ENCODE assay signal across 8 cellular contexts in the genomic region with DNA sequence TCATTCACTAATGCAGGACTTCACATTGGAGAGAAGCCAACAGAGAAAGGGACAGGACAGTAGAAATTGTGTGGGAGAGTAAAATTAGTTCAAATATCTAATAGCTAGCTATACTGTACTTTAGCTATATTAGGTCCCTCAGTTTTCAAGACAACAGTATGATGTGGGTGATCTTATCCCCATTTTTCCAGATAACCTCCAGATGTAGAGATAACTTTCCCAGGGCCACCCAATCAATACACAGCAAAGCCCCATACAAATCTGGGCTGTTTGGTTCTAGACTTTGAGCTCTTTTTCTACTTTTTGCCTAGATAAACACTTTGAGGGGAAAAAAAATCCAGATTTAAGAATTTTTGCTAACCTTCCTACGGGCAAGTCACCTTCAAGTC. TPM values are rescaled to one million over a fixed set of nuclear protein-coding genes. Genes with fewer than 3 reads are reported as not detected.
A peak's percentile ranks its signal among the peaks of the same experiment; 100 is the strongest.
DNase-seq lines count a peak whose midpoint lies in the region; ATAC-seq and TF ChIP-seq lines count a peak whose summit lies in the region.

No MANE protein-coding gene starts in this region.

- peak overlapping the region; percentile 99 for H3K4me3 ChIP-seq in CD8-positive, alpha-beta memory T cell (ENCODE audit: low read length)
- H3K4me3 ChIP-seq in OCI-LY1 (ENCODE audit: low read depth, low read length, poor library complexity, severe bottlenecking) (peak overlapping the region; percentile 83), ovary (peak overlapping the region; percentile 74)

- H3F3A ChIP-seq in OCI-LY1 (ENCODE audit: insufficient read depth, low read length): no peaks in the 10 kb centered on the region

- peaks cover 9 to 17% (median 13%) of the 10 kb centered on the region in 5 donors for H3K9me3 Mint-ChIP-seq in CD8-positive, alpha-beta memory T cell
- H3K9me3 Mint-ChIP-seq in endothelial cell (ENCODE audit: unreplicated experiment): no peaks in the 10 kb centered on the region

- TF ChIP-seq CTCF in OCI-LY1 (IDR thresholded peaks at IDR 0.05; ENCODE audit: low read length) (no peak), endothelial cell (IDR thresholded peaks at IDR 0.05; ENCODE audit: unreplicated experiment) (no peak), ovary (IDR thresholded peaks at IDR 0.05) (no peak)

- H3K27ac ChIP-seq in CD8-positive, alpha-beta memory T cell (ENCODE audit: low read depth, low read length): peak overlapping the region; percentile 81
- H3K27ac ChIP-seq in OCI-LY1 (ENCODE audit: low read depth, low read length, poor library complexity, severe bottlenecking) (no peak overlapping the region), ovary (no peak overlapping the region)

- H3K36me3 ChIP-seq in CD8-positive, alpha-beta memory T cell (ENCODE audit: insufficient read depth, low read length): no peaks in the 10 kb centered on the region
- peaks cover 4% of the 10 kb centered on the region; the same call in 1 of the 2 replicates for H3K36me3 ChIP-seq in OCI-LY1 (ENCODE audit: insufficient read depth, low read length)
- H3K36me3 ChIP-seq in ovary: no peaks in the 10 kb centered on the region

- WGBS in ovary, 3 donors: 17 to 35% (median 22%) methylated on average over 1 of the region's 1 CpG

- H3K27ac Mint-ChIP-seq in CD8-positive, alpha-beta memory T cell: peak overlapping the region; percentile 90 to 99 (median 97)
- H3K27ac Mint-ChIP-seq in endothelial cell (ENCODE audit: unreplicated experiment): peak overlapping the region; percentile 90

- no peak for TF ChIP-seq POLR2A in ovary (IDR thresholded peaks at IDR 0.05)

- intact Hi-C loops in ovary (cut with DNase I): no loop called here
- intact Hi-C loops in sciatic nerve (cut with DNase I): no loop called here

- H3K4me1 Mint-ChIP-seq in CD8-positive, alpha-beta memory T cell: peaks cover 16 to 24% (median 23%) of the 10 kb centered on the region in 3 donors
- peaks cover 3% of the 10 kb centered on the region for H3K4me1 Mint-ChIP-seq in endothelial cell (ENCODE audit: unreplicated experiment)

- peaks cover 0 to 14% (median 3%) of the 10 kb centered on the region in 3 donors for H3K36me3 Mint-ChIP-seq in CD8-positive, alpha-beta memory T cell
- H3K36me3 Mint-ChIP-seq in endothelial cell (ENCODE audit: low read depth, unreplicated experiment): peaks cover 4% of the 10 kb centered on the region

- POLR2A ChIA-PET in CD8-positive, alpha-beta memory T cell (lab: Charles Lee): interaction anchor here (0.9 to 1.0 kb wide), 2 partner anchors 57 kb away, joined by 3 to 4 read pairs; no protein-coding TSS in a partner anchor

- peak overlapping the region; percentile 86 for H3K4me2 ChIP-seq in OCI-LY1 (ENCODE audit: low read length)

- no peaks in the 10 kb centered on the region for H3K9me2 ChIP-seq in OCI-LY1 (ENCODE audit: low read depth, low read length)

- H3K9ac ChIP-seq in OCI-LY1 (ENCODE audit: low read length): peak overlapping the region; percentile 77

- no peaks in the 10 kb centered on the region for H4K20me1 ChIP-seq in OCI-LY1 (ENCODE audit: insufficient read depth, low read length)

- DNase-seq in CD8-positive, alpha-beta memory T cell: no peak
- DNase-seq in endothelial cell (ENCODE audit: low spot score): no peak
- no peak for DNase-seq in ovary
- no peak for DNase-seq in sciatic nerve (ENCODE audit: low spot score)
- DNase-seq in RKO (ENCODE audit: low spot score): no peak
- DNase-seq in superior temporal gyrus (ENCODE audit: extremely low spot score): no peak
- no peak for DNase-seq in G401 (ENCODE audit: low spot score)

- H3K27me3 ChIP-seq in CD8-positive, alpha-beta memory T cell (ENCODE audit: insufficient read depth, low read length, poor library complexity, severe bottlenecking): no peaks in the 10 kb centered on the region
- H3K27me3 ChIP-seq in OCI-LY1 (ENCODE audit: insufficient read depth, low read length): no peaks in the 10 kb centered on the region
- no peaks in the 10 kb centered on the region for H3K27me3 ChIP-seq in ovary

- no peak for TF ChIP-seq EP300 in ovary (IDR thresholded peaks at IDR 0.05)

- ATAC-seq in sciatic nerve: no peak

- H3K79me2 ChIP-seq in OCI-LY1 (ENCODE audit: insufficient read depth, low read length): no peaks in the 10 kb centered on the region

- H3K9me3 ChIP-seq in CD8-positive, alpha-beta memory T cell (ENCODE audit: low read length): peaks cover 5% of the 10 kb centered on the region
- peaks cover 1% of the 10 kb centered on the region; the same call in 1 of the 2 replicates for H3K9me3 ChIP-seq in OCI-LY1 (ENCODE audit: low read length)
- no peaks in the 10 kb centered on the region for H3K9me3 ChIP-seq in ovary

- H2AFZ ChIP-seq in OCI-LY1 (ENCODE audit: low read length): peak overlapping the region; percentile 96

- peaks cover 12% of the 10 kb centered on the region for H3K4me1 ChIP-seq in CD8-positive, alpha-beta memory T cell (ENCODE audit: insufficient read depth, low read length)
- H3K4me1 ChIP-seq in OCI-LY1 (ENCODE audit: insufficient read depth, low read length, severe bottlenecking) (peaks cover 14% of the 10 kb centered on the region), ovary (ENCODE audit: insufficient read depth) (peaks cover 4% of the 10 kb centered on the region)

- CTCF ChIA-PET in CD8-positive, alpha-beta memory T cell (lab: Charles Lee): interaction anchor here (0.6 kb wide), 1 partner anchor 24 kb away, joined by 3 read pairs; no protein-coding TSS in a partner anchor

- in situ Hi-C loops in G401 (cut with HindIII; ENCODE audit: low sequenced_read_pairs): no loop called here

- no peaks in the 10 kb centered on the region for H3K27me3 Mint-ChIP-seq in CD8-positive, alpha-beta memory T cell
- no peaks in the 10 kb centered on the region for H3K27me3 Mint-ChIP-seq in endothelial cell (ENCODE audit: unreplicated experiment)

- H3K4me3 Mint-ChIP-seq in CD8-positive, alpha-beta memory T cell: peak overlapping the region; percentile 90 to 97 (median 94)
- H3K4me3 Mint-ChIP-seq in endothelial cell (ENCODE audit: unreplicated experiment): peak overlapping the region; percentile 96

RNA-seq across cellular contexts. Expression of a gene that starts 0.5 kb away (rescaled TPM):
- total RNA-seq in CD8-positive, alpha-beta memory T cell: 1 to 10 TPM; 3.7 to 4.9 TPM
- 0.82 TPM for polyA plus RNA-seq in CD8-positive, alpha-beta memory T cell
- total RNA-seq in endothelial cell (ENCODE audit: unreplicated experiment) (29.0 TPM), ovary (10 to 100 TPM; 27.6 to 34.6 (median 29.9) TPM), sciatic nerve (29.1 TPM)
- 10 to 100 TPM; 17.9 to 27.3 TPM for polyA plus RNA-seq in ovary
- total RNA-seq in G401 (2014; rRNA removed; shearing (Covaris generic)): 20.1 and 22.8 TPM in 2 replicates

RNA-seq across cellular contexts. Expression of a gene that starts 56.3 kb away (rescaled TPM):
- total RNA-seq in CD8-positive, alpha-beta memory T cell: 10 to 100 TPM; 37.6 to 43.3 TPM
- 31.3 TPM for polyA plus RNA-seq in CD8-positive, alpha-beta memory T cell
- total RNA-seq in endothelial cell (ENCODE audit: unreplicated experiment) (21.6 TPM), ovary (10 to 100 TPM; 11.5 to 36.6 (median 25.0) TPM), sciatic nerve (35.4 TPM)
- 10 to 100 TPM in 1 of 2 donors, 1 to 10 TPM in 1; 7.7 to 13.9 TPM for polyA plus RNA-seq in ovary
- total RNA-seq in G401 (2014; rRNA removed; shearing (Covaris generic)): 9.0 and 15.0 TPM in 2 replicates
